ENCODE assay signal across 2 cellular contexts in the genomic region with DNA sequence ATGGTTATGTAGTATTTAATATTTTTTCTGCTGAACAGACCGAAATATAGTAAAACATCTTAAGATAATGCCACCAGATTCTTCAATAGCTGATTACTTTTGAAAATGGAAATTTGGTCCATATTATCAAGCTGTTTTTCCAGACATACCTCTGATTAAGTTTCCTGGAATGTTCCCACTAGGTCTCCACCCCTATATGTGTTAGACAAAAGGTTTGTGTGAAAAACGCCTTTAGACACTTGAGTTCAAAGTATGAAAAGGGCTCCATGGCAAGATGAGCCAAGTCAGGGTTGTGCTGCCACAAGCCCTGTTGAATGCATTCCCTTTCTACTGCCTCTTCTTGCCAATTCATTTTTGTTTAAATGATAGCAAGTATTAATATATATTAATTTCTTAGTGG.
TF ChIP-seq lines count a peak whose summit lies in the region.

No MANE protein-coding gene starts in this region.

TF ChIP-seq in SK-N-SH treated with all-trans-retinoic acid at 6 μM for 48 hours, 23 proteins besides CTCF, POLR2A, EP300 and RAD21 (continued from another document):
- TF ChIP-seq, protein P1, sequence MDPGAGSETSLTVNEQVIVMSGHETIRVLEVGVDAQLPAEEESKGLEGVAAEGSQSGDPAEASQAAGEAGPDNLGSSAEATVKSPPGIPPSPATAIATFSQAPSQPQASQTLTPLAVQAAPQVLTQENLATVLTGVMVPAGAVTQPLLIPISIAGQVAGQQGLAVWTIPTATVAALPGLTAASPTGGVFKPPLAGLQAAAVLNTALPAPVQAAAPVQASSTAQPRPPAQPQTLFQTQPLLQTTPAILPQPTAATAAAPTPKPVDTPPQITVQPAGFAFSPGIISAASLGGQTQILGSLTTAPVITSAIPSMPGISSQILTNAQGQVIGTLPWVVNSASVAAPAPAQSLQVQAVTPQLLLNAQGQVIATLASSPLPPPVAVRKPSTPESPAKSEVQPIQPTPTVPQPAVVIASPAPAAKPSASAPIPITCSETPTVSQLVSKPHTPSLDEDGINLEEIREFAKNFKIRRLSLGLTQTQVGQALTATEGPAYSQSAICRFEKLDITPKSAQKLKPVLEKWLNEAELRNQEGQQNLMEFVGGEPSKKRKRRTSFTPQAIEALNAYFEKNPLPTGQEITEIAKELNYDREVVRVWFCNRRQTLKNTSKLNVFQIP (CRISPR knock-in tag; IDR thresholded peaks at IDR 0.05; ENCODE audit: borderline replicate concordance, low read depth), result no peak
- TF ChIP-seq PPARA (CRISPR knock-in tag; IDR thresholded peaks at IDR 0.05; ENCODE audit: borderline replicate concordance) (no peak), ZFP3 (CRISPR knock-in tag; IDR thresholded peaks at IDR 0.05) (no peak), ZNF565 (CRISPR knock-in tag; conservative IDR thresholded peaks at IDR 0.05; ENCODE audit: low read depth) (no peak), ISL1 (CRISPR knock-in tag; IDR thresholded peaks at IDR 0.05) (no peak), TOX (CRISPR knock-in tag; IDR thresholded peaks at IDR 0.05; ENCODE audit: borderline replicate concordance) (no peak), ZFP30 (CRISPR knock-in tag; IDR thresholded peaks at IDR 0.05) (no peak), SNAI2 (CRISPR knock-in tag; IDR thresholded peaks at IDR 0.05) (no peak), ZNF70 (CRISPR knock-in tag; IDR thresholded peaks at IDR 0.05) (no peak), ZC3H10 (CRISPR knock-in tag; IDR thresholded peaks at IDR 0.05) (no peak), ARNTL (CRISPR knock-in tag; IDR thresholded peaks at IDR 0.05; ENCODE audit: borderline replicate concordance, low read depth) (no peak)

TF ChIP-seq in SK-N-SH, 30 proteins besides CTCF, POLR2A, EP300 and RAD21 (continued from another document):
- no peak for TF ChIP-seq RFX5 (IDR thresholded peaks at IDR 0.05; ENCODE audit: low read length)
- no peak for TF ChIP-seq NFIC (IDR thresholded peaks at IDR 0.05; ENCODE audit: borderline replicate concordance)
- no peak for TF ChIP-seq FOSL2 (IDR thresholded peaks at IDR 0.05; ENCODE audit: borderline replicate concordance, low read depth)
- no peak for TF ChIP-seq SMC3 (IDR thresholded peaks at IDR 0.05; ENCODE audit: low read depth, low read length)
- no peak for TF ChIP-seq NRF1 (IDR thresholded peaks at IDR 0.05; ENCODE audit: low read depth, low read length)
- TF ChIP-seq, protein P2, sequence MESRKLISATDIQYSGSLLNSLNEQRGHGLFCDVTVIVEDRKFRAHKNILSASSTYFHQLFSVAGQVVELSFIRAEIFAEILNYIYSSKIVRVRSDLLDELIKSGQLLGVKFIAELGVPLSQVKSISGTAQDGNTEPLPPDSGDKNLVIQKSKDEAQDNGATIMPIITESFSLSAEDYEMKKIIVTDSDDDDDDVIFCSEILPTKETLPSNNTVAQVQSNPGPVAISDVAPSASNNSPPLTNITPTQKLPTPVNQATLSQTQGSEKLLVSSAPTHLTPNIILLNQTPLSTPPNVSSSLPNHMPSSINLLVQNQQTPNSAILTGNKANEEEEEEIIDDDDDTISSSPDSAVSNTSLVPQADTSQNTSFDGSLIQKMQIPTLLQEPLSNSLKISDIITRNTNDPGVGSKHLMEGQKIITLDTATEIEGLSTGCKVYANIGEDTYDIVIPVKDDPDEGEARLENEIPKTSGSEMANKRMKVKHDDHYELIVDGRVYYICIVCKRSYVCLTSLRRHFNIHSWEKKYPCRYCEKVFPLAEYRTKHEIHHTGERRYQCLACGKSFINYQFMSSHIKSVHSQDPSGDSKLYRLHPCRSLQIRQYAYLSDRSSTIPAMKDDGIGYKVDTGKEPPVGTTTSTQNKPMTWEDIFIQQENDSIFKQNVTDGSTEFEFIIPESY (IDR thresholded peaks at IDR 0.05; ENCODE audit: borderline replicate concordance, low read depth), result no peak
- TF ChIP-seq, protein P3, sequence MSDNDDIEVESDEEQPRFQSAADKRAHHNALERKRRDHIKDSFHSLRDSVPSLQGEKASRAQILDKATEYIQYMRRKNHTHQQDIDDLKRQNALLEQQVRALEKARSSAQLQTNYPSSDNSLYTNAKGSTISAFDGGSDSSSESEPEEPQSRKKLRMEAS (IDR thresholded peaks at IDR 0.05; ENCODE audit: low read depth), result no peak
- TF ChIP-seq RXRA (IDR thresholded peaks at IDR 0.05; ENCODE audit: borderline replicate concordance, low read depth), result no peak
- TF ChIP-seq JUND (IDR thresholded peaks at IDR 0.05), result no peak
- TF ChIP-seq, protein P4, sequence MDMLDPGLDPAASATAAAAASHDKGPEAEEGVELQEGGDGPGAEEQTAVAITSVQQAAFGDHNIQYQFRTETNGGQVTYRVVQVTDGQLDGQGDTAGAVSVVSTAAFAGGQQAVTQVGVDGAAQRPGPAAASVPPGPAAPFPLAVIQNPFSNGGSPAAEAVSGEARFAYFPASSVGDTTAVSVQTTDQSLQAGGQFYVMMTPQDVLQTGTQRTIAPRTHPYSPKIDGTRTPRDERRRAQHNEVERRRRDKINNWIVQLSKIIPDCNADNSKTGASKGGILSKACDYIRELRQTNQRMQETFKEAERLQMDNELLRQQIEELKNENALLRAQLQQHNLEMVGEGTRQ (IDR thresholded peaks at IDR 0.05; ENCODE audit: borderline replicate concordance, low read depth, low read length), result no peak
- no peak for TF ChIP-seq TAF1 (IDR thresholded peaks at IDR 0.05; ENCODE audit: borderline replicate concordance, low read depth, low read length)
- TF ChIP-seq YY1 (IDR thresholded peaks at IDR 0.05; ENCODE audit: low read depth), result no peak
- no peak for TF ChIP-seq POLR2AphosphoS5 (IDR thresholded peaks at IDR 0.05; ENCODE audit: low read depth, low read length)
